11 cellular contexts compared by ENCODE assay signal in genomic region chr11:78371221-78371899, GRCh38. TPM values are rescaled to one million over a fixed set of nuclear protein-coding genes. Genes with fewer than 3 reads are reported as not detected.
A peak's percentile ranks its signal among the peaks of the same experiment; 100 is the strongest.
DNase-seq lines count a peak whose midpoint lies in the region; ATAC-seq and TF ChIP-seq lines count a peak whose summit lies in the region.
"Had no signal": no experiment of that assay in that cellular context is flagged by ENCODE, and none has a peak within 500 bp of the region (broad histone marks: within the 10 kb centered on the region; RNA-seq: fewer than 3 reads in every experiment).

No MANE protein-coding gene starts in this region.

- H3K9me3 ChIP-seq in GM23248 (ENCODE audit: low read depth) (no peaks in the 10 kb centered on the region), skeletal muscle satellite cell (replicated peaks; ENCODE audit: low read length) (no peaks in the 10 kb centered on the region), sigmoid colon (no peaks in the 10 kb centered on the region)

- in situ Hi-C loops in GM23248 (cut with MboI) = no loop called here

- H3K27me3 ChIP-seq in GM23248 (replicated peaks; ENCODE audit: insufficient read depth) (no peaks in the 10 kb centered on the region), skeletal muscle satellite cell (ENCODE audit: control insufficient read depth, insufficient read depth, low read length) (no peaks in the 10 kb centered on the region), foreskin keratinocyte (peaks cover 2% of the 10 kb centered on the region), sigmoid colon (no peaks in the 10 kb centered on the region)

- H3F3A ChIP-seq in GM23248 (ENCODE audit: insufficient read depth) = no peaks in the 10 kb centered on the region

- peak overlapping the region; percentile 92 for H3K27ac Mint-ChIP-seq in glutamatergic neuron (ENCODE audit: unreplicated experiment)

- H3K4me3 ChIP-seq in GM23248 = no peak overlapping the region
- no peak overlapping the region for H3K4me3 ChIP-seq in skeletal muscle satellite cell (ENCODE audit: low read length)
- no peak overlapping the region for H3K4me3 ChIP-seq in sigmoid colon
- H3K4me3 ChIP-seq: GM12878 had no signal

- peaks cover 47% of the 10 kb centered on the region for H3K4me1 Mint-ChIP-seq in glutamatergic neuron (ENCODE audit: low read depth, unreplicated experiment)

- TF ChIP-seq EP300 in sigmoid colon (IDR thresholded peaks at IDR 0.05) = no peak

- H3K4me1 ChIP-seq in GM23248 (ENCODE audit: insufficient read depth) (peaks cover 10% of the 10 kb centered on the region; the same call in 1 of the 2 replicates), skeletal muscle satellite cell (ENCODE audit: control insufficient read depth, insufficient read depth, low read length) (peaks cover 12% of the 10 kb centered on the region), foreskin keratinocyte (no peaks in the 10 kb centered on the region), sigmoid colon (peaks cover 0 to 13% (median 4%) of the 10 kb centered on the region in 4 donors)

- H3K4me2 ChIP-seq in GM23248 (ENCODE audit: unreplicated experiment) (peak overlapping the region; percentile 42), skeletal muscle satellite cell (ENCODE audit: low read length) (peak overlapping the region; percentile 42)

- H3K9me2 ChIP-seq in GM23248 (ENCODE audit: insufficient read depth) = no peaks in the 10 kb centered on the region

- H4K20me1 ChIP-seq in GM23248 (ENCODE audit: insufficient read depth) = no peaks in the 10 kb centered on the region

- TF ChIP-seq CTCF in glutamatergic neuron (IDR thresholded peaks at IDR 0.05; ENCODE audit: partially characterized antibody, unreplicated experiment) (no peak), foreskin keratinocyte (conservative IDR thresholded peaks at IDR 0.05) (no peak), sigmoid colon (IDR thresholded peaks at IDR 0.05) (no peak)

- WGBS in GM23248 (ENCODE audit: low coverage in 1 of 2, low lambda C conversion rate in 2 of 2, missing lambda C conversion rate in 2 of 2), 2 experiments = 39 to 40% methylated on average over 5 of the region's 5 CpGs
- 67 to 75% methylated on average over 5 of the region's 5 CpGs for WGBS in sigmoid colon, 2 donors

- ATAC-seq in foreskin keratinocyte = no peak
- ATAC-seq: GM12878 had no signal

- no peaks in the 10 kb centered on the region for H3K36me3 Mint-ChIP-seq in glutamatergic neuron (ENCODE audit: unreplicated experiment)

- H3K36me3 ChIP-seq in GM23248 (ENCODE audit: low read depth) (no peaks in the 10 kb centered on the region), skeletal muscle satellite cell (ENCODE audit: insufficient read depth, low read length) (no peaks in the 10 kb centered on the region), sigmoid colon (no peaks in the 10 kb centered on the region)

- peaks cover 6% of the 10 kb centered on the region for H3K27me3 Mint-ChIP-seq in glutamatergic neuron (ENCODE audit: unreplicated experiment)

- intact Hi-C loops in sigmoid colon (cut with DNase I) = no loop called here

- DNase-seq in GM23248 = no peak
- peak; percentile 13 for DNase-seq in NCI-H345 treated with DMSO at 0.1 percent for 48 hours (lab: John Stamatoyannopoulos, UW; ENCODE audit: unreplicated experiment)
- DNase-seq in glutamatergic neuron = no peak
- DNase-seq in SKM-1 (lab: John Stamatoyannopoulos, UW; ENCODE audit: unreplicated experiment) = no peak
- no peak for DNase-seq in NCI-H2029 (lab: John Stamatoyannopoulos, UW)
- no peak for DNase-seq in foreskin keratinocyte
- DNase-seq in sigmoid colon = no peak
- DNase-seq: activated naive CD4-positive, alpha-beta T cell treated with anti-CD3 and anti-CD28 coated beads, Interleukin-2, amount 50 U/mL, for 16 hours; Calu3 had no signal

- H3K79me2 ChIP-seq in GM23248 (ENCODE audit: insufficient read depth) = no peaks in the 10 kb centered on the region; the same call in 1 of the 2 replicates

- TF ChIP-seq POLR2A in sigmoid colon (IDR thresholded peaks at IDR 0.05) = no peak

- peak overlapping the region; percentile 81 for H2AFZ ChIP-seq in GM23248

- peak overlapping the region; percentile 68 for H3K27ac ChIP-seq in GM23248
- no peak overlapping the region for H3K27ac ChIP-seq in foreskin keratinocyte
- H3K27ac ChIP-seq in sigmoid colon = peak overlapping the region in 1 of 4 donors; percentile 1

- H3K9ac ChIP-seq in GM23248 (peak overlapping the region; percentile 62), skeletal muscle satellite cell (ENCODE audit: low read depth, low read length) (no peak overlapping the region)

- peak overlapping the region; percentile 90 for H3K4me3 Mint-ChIP-seq in glutamatergic neuron (ENCODE audit: unreplicated experiment)

- H3K9me3 Mint-ChIP-seq in glutamatergic neuron (ENCODE audit: unreplicated experiment) = peaks cover 3% of the 10 kb centered on the region

RNA-seq across cellular contexts. Expression of gene GAB2, which starts 46.3 kb away (rescaled TPM):
- total RNA-seq in GM23248 (2014; rRNA removed; shearing (Covaris generic)) = 7.2 and 12.2 TPM in 2 replicates
- polyA plus RNA-seq in GM23248 (2016; fragmentation: Nextera tagmentation; extraction: Ambion mirVana) = 1.8 TPM in 2 replicates
- 87.9 TPM for total RNA-seq in glutamatergic neuron (ENCODE audit: unreplicated experiment)
- total RNA-seq in skeletal muscle satellite cell (2012; rRNA removed) = 4.2 and 4.6 TPM in 2 replicates
- total RNA-seq in foreskin keratinocyte = 0.53 and 0.61 TPM in 2 replicates
- polyA plus RNA-seq in foreskin keratinocyte = 0.13 and 0.14 TPM in 2 replicates
- total RNA-seq in sigmoid colon = 10 to 100 TPM; 13.6 to 23.5 (median 17.3) TPM
- polyA plus RNA-seq in sigmoid colon = 10 to 100 TPM; 10.8 to 12.6 (median 11.3) TPM
